ENCODE assay signal across 1 cellular context in the genomic region with DNA sequence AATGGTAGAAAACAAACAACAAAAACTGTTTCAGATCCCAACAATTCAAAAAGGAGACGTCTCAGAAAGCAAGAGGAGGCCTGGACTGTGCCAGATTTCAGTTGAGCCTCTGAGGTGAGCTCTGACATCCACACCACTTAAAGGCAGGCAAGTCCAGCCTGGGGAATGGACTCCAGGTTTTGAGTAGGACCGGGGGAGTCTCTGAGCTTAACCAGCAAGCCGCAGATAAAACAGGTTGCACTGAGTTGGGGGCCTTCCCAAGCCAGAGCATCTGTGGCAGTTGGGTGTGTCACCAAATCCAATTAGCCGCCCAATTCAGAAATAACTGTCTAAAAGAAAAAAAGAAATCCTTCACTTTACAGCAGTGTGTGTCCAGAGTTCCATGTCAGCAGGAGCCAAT.
TF ChIP-seq lines count a peak whose summit lies in the region.

No MANE protein-coding gene starts in this region.

TF ChIP-seq in WTC11, 78 proteins besides CTCF, POLR2A, EP300 and RAD21:
- TF ChIP-seq, protein P1, sequence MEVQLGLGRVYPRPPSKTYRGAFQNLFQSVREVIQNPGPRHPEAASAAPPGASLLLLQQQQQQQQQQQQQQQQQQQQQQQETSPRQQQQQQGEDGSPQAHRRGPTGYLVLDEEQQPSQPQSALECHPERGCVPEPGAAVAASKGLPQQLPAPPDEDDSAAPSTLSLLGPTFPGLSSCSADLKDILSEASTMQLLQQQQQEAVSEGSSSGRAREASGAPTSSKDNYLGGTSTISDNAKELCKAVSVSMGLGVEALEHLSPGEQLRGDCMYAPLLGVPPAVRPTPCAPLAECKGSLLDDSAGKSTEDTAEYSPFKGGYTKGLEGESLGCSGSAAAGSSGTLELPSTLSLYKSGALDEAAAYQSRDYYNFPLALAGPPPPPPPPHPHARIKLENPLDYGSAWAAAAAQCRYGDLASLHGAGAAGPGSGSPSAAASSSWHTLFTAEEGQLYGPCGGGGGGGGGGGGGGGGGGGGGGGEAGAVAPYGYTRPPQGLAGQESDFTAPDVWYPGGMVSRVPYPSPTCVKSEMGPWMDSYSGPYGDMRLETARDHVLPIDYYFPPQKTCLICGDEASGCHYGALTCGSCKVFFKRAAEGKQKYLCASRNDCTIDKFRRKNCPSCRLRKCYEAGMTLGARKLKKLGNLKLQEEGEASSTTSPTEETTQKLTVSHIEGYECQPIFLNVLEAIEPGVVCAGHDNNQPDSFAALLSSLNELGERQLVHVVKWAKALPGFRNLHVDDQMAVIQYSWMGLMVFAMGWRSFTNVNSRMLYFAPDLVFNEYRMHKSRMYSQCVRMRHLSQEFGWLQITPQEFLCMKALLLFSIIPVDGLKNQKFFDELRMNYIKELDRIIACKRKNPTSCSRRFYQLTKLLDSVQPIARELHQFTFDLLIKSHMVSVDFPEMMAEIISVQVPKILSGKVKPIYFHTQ (CRISPR knock-in tag; IDR thresholded peaks at IDR 0.05) = 0 out of 2 replicates have a peak, but pooled peaks have one; percentile 27
- TF ChIP-seq, protein P2, sequence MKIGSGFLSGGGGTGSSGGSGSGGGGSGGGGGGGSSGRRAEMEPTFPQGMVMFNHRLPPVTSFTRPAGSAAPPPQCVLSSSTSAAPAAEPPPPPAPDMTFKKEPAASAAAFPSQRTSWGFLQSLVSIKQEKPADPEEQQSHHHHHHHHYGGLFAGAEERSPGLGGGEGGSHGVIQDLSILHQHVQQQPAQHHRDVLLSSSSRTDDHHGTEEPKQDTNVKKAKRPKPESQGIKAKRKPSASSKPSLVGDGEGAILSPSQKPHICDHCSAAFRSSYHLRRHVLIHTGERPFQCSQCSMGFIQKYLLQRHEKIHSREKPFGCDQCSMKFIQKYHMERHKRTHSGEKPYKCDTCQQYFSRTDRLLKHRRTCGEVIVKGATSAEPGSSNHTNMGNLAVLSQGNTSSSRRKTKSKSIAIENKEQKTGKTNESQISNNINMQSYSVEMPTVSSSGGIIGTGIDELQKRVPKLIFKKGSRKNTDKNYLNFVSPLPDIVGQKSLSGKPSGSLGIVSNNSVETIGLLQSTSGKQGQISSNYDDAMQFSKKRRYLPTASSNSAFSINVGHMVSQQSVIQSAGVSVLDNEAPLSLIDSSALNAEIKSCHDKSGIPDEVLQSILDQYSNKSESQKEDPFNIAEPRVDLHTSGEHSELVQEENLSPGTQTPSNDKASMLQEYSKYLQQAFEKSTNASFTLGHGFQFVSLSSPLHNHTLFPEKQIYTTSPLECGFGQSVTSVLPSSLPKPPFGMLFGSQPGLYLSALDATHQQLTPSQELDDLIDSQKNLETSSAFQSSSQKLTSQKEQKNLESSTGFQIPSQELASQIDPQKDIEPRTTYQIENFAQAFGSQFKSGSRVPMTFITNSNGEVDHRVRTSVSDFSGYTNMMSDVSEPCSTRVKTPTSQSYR (CRISPR knock-in tag; IDR thresholded peaks at IDR 0.05) = no peak
TF ChIP-seq in WTC11: peak in this region for 1.
